ENCODE assay signal across 8 cellular contexts in the genomic region with DNA sequence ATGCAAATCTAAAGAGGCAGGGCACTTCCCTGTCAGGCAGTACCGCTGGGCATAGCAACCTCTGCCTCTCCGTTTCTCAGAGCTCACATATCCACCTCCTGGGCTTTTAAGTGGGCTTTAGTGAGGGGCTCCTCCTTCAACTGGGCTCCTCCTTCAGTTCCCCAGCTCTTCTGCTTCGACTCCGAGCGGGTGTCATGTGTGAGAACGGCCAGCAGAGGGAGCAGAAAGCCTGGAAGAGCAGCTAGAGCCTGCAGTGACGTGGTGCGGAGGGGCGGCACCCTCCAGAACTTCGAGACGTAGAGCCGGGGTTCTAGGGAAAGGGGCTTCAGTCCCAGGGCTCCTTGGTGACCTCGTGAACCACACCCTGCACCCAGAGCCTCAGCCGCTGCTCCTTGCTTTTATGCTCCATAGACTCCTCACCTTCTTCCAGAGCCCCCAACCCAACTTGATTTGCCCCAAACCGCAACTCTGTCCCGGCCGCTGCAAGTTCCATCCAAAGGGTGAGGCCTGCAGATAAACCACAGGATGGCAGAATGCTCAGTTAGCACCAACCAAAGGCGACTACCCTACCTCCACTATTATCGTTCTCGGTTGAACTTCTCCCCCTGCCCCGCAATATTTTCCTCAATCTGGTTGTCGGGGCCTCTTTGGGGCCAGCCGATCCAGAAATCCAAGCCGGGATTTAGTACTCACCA. TPM values are rescaled to one million over a fixed set of nuclear protein-coding genes. Genes with fewer than 3 reads are reported as not detected.
DNase-seq lines count a peak whose midpoint lies in the region; ATAC-seq and TF ChIP-seq lines count a peak whose summit lies in the region.

No MANE protein-coding gene starts in this region.

- no peaks in the 10 kb centered on the region for H3K36me3 ChIP-seq in CD4-positive, CD25-positive, alpha-beta regulatory T cell (ENCODE audit: control insufficient read depth, insufficient read depth, low read length)
- H3K36me3 ChIP-seq in ectodermal cell (ENCODE audit: control insufficient read depth, insufficient read depth, low read length), result no peaks in the 10 kb centered on the region
- H3K36me3 ChIP-seq in lower lobe of right lung, result no peaks in the 10 kb centered on the region

- H3K27ac ChIP-seq in CD4-positive, CD25-positive, alpha-beta regulatory T cell (ENCODE audit: insufficient read depth, low read length, poor library complexity, severe bottlenecking), result peak overlapping the region; percentile 83
- H3K27ac ChIP-seq in ectodermal cell (ENCODE audit: insufficient read depth, low read depth, low read length, poor library complexity, severe bottlenecking) (no peak overlapping the region), lower lobe of right lung (peak overlapping the region; percentile 80)

- peak; percentile 74 to 75 for ATAC-seq in CD4-positive, CD25-positive, alpha-beta regulatory T cell (ENCODE audit: low read depth in 2 of 2)
- ATAC-seq in GM19397 (IDR thresholded peaks at IDR 0.05; ENCODE audit: unreplicated experiment) (peak; percentile 51), HG03571 (IDR thresholded peaks at IDR 0.05; ENCODE audit: unreplicated experiment) (peak; percentile 53), lower lobe of right lung (peak; percentile 88)

- intact Hi-C loops in activated CD4-positive, alpha-beta memory T cell treated with anti-CD3 and anti-CD28 coated beads for 36 hours (cut with micrococcal nuclease), result loop anchor here (1.0 to 5.0 kb wide), 3 partner anchors 61 to 246 kb away; partner anchors contain the start of gene DDIT3
- intact Hi-C loops in lower lobe of right lung (cut with DNase I), result no loop called here

- H3K9me3 Mint-ChIP-seq in CD4-positive, CD25-positive, alpha-beta regulatory T cell, result no peaks in the 10 kb centered on the region
- no peaks in the 10 kb centered on the region for H3K9me3 Mint-ChIP-seq in activated CD4-positive, alpha-beta memory T cell treated with anti-CD3 and anti-CD28 coated beads for 36 hours

- peak overlapping the region; percentile 87 for H3K4me3 ChIP-seq in CD4-positive, CD25-positive, alpha-beta regulatory T cell (ENCODE audit: low read depth, low read length)
- peak overlapping the region; percentile 48 for H3K4me3 ChIP-seq in ectodermal cell (ENCODE audit: insufficient read depth, low read depth, low read length)
- peak overlapping the region; percentile 83 for H3K4me3 ChIP-seq in lower lobe of right lung

- POLR2A ChIA-PET in activated CD4-positive, alpha-beta memory T cell treated with anti-CD3 and anti-CD28 coated beads for 36 hours (lab: Charles Lee), result interaction anchor here (0.5 to 2.4 kb wide), 4 partner anchors 18 to 207 kb away, joined by 3 to 10 read pairs (median 3); no protein-coding TSS in a partner anchor

- H3K9me3 ChIP-seq in CD4-positive, CD25-positive, alpha-beta regulatory T cell (ENCODE audit: control insufficient read depth in 2 of 2, low read length in 2 of 2), result no peaks in the 10 kb centered on the region
- H3K9me3 ChIP-seq in ectodermal cell (ENCODE audit: control insufficient read depth, low read length), result no peaks in the 10 kb centered on the region
- H3K9me3 ChIP-seq in lower lobe of right lung, result no peaks in the 10 kb centered on the region

- H3K4me1 ChIP-seq in CD4-positive, CD25-positive, alpha-beta regulatory T cell (ENCODE audit: control insufficient read depth, insufficient read depth, low read length, poor library complexity, severe bottlenecking), result peaks cover 40% of the 10 kb centered on the region
- H3K4me1 ChIP-seq in ectodermal cell (ENCODE audit: control insufficient read depth, insufficient read depth, low read length), result peaks cover 36% of the 10 kb centered on the region
- H3K4me1 ChIP-seq in lower lobe of right lung, result peaks cover 36% of the 10 kb centered on the region

- 0 to 1% methylated on average over 24 of the region's 24 CpGs for WGBS in ectodermal cell, 2 experiments

- H3K4me1 Mint-ChIP-seq in CD4-positive, CD25-positive, alpha-beta regulatory T cell, result peaks cover 5 to 49% (median 31%) of the 10 kb centered on the region in 4 donors
- H3K4me1 Mint-ChIP-seq in activated CD4-positive, alpha-beta memory T cell treated with anti-CD3 and anti-CD28 coated beads for 36 hours (ENCODE audit: low read depth), result peaks cover 47% of the 10 kb centered on the region

- H3K27me3 ChIP-seq in CD4-positive, CD25-positive, alpha-beta regulatory T cell (ENCODE audit: control insufficient read depth, insufficient read depth, low read length), result no peaks in the 10 kb centered on the region
- H3K27me3 ChIP-seq in ectodermal cell (ENCODE audit: control insufficient read depth, insufficient read depth, low read length, poor library complexity, severe bottlenecking) (peaks cover 21% of the 10 kb centered on the region), lower lobe of right lung (ENCODE audit: low read depth) (peaks cover 5% of the 10 kb centered on the region)

- H3K4me3 Mint-ChIP-seq in CD4-positive, CD25-positive, alpha-beta regulatory T cell, result peak overlapping the region; percentile 96 to 100 (median 96)
- peak overlapping the region; percentile 89 for H3K4me3 Mint-ChIP-seq in activated CD4-positive, alpha-beta memory T cell treated with anti-CD3 and anti-CD28 coated beads for 36 hours

- H3K27ac Mint-ChIP-seq in CD4-positive, CD25-positive, alpha-beta regulatory T cell, result peak overlapping the region; percentile 90 to 98 (median 97)
- H3K27ac Mint-ChIP-seq in activated CD4-positive, alpha-beta memory T cell treated with anti-CD3 and anti-CD28 coated beads for 36 hours, result peak overlapping the region; percentile 92

- CTCF ChIA-PET in activated CD4-positive, alpha-beta memory T cell treated with anti-CD3 and anti-CD28 coated beads for 36 hours (lab: Charles Lee), result interaction anchor here (0.6 to 2.4 kb wide), 61 partner anchors 9 to 429 kb away, joined by 3 to 31 read pairs (median 4); partner anchors contain the start of genes ARHGAP9, B4GALNT1, DCTN2 and INHBC

- peak; percentile 89 to 97 (median 93) for DNase-seq in CD4-positive, CD25-positive, alpha-beta regulatory T cell
- DNase-seq in NCI-H774 (lab: John Stamatoyannopoulos, UW), result peak; percentile 88
- peak; percentile 96 for DNase-seq in activated CD4-positive, alpha-beta memory T cell treated with anti-CD3 and anti-CD28 coated beads for 36 hours
- peak; percentile 95 for DNase-seq in lower lobe of right lung
- DNase-seq in stimulated activated CD4-positive, alpha-beta T cell treated with anti-CD3 and anti-CD28 coated beads, TNF-alpha, amount 100 ng/mL, for 1 hour (ENCODE audit: low read depth in 3 of 3, low spot score in 1 of 3), result peak; percentile 82 to 85 (median 84)

- peaks cover 40% of the 10 kb centered on the region for H3K27me3 Mint-ChIP-seq in CD4-positive, CD25-positive, alpha-beta regulatory T cell
- H3K27me3 Mint-ChIP-seq in activated CD4-positive, alpha-beta memory T cell treated with anti-CD3 and anti-CD28 coated beads for 36 hours, result peaks cover 5% of the 10 kb centered on the region

- no peaks in the 10 kb centered on the region for H3K36me3 Mint-ChIP-seq in CD4-positive, CD25-positive, alpha-beta regulatory T cell
- no peaks in the 10 kb centered on the region for H3K36me3 Mint-ChIP-seq in activated CD4-positive, alpha-beta memory T cell treated with anti-CD3 and anti-CD28 coated beads for 36 hours

- peak; percentile 93 for TF ChIP-seq CTCF in lower lobe of right lung (IDR thresholded peaks at IDR 0.05)

RNA-seq across cellular contexts. Expression of gene GLI1, which starts 0.4 kb away (rescaled TPM):
- total RNA-seq in CD4-positive, CD25-positive, alpha-beta regulatory T cell, result 0.47 TPM
- polyA plus RNA-seq in CD4-positive, CD25-positive, alpha-beta regulatory T cell, result under 1 TPM in 3 of 4 donors, not detected in 1; 0.07 to 0.23 (median 0.13) TPM
- total RNA-seq in activated CD4-positive, alpha-beta memory T cell treated with anti-CD3 and anti-CD28 coated beads for 36 hours, result under 1 TPM in 1 of 2 experiments, not detected in 1; 0.07 TPM
- polyA plus RNA-seq in ectodermal cell (2013, experiment 1 of 4), result 2.5 TPM
- 1.5 TPM for polyA plus RNA-seq in ectodermal cell (2013, experiment 2 of 4)
- 1.2 TPM for polyA plus RNA-seq in ectodermal cell (2013, experiment 3 of 4)
- 1.6 TPM for polyA plus RNA-seq in ectodermal cell (2013, experiment 4 of 4)
- 0.21 TPM for total RNA-seq in lower lobe of right lung

RNA-seq across cellular contexts. Expression of gene INHBE, which starts 4.1 kb away (rescaled TPM):
- not detected for total RNA-seq in CD4-positive, CD25-positive, alpha-beta regulatory T cell
- polyA plus RNA-seq in CD4-positive, CD25-positive, alpha-beta regulatory T cell, result under 1 TPM in 1 of 4 donors, not detected in 3; 0.06 TPM
- under 1 TPM; 0.34 to 0.69 TPM for total RNA-seq in activated CD4-positive, alpha-beta memory T cell treated with anti-CD3 and anti-CD28 coated beads for 36 hours
- 1.9 TPM for polyA plus RNA-seq in ectodermal cell (2013, experiment 1 of 4)
- 2.2 TPM for polyA plus RNA-seq in ectodermal cell (2013, experiment 2 of 4)
- 4.8 TPM for polyA plus RNA-seq in ectodermal cell (2013, experiment 3 of 4)
- 1.7 TPM for polyA plus RNA-seq in ectodermal cell (2013, experiment 4 of 4)
- not detected for total RNA-seq in lower lobe of right lung

RNA-seq across cellular contexts. Expression of gene ARHGAP9, which starts 20.5 kb away (rescaled TPM):
- 403 TPM for total RNA-seq in CD4-positive, CD25-positive, alpha-beta regulatory T cell
- 100 to 1,000 TPM; 173 to 192 (median 182) TPM for polyA plus RNA-seq in CD4-positive, CD25-positive, alpha-beta regulatory T cell
- total RNA-seq in activated CD4-positive, alpha-beta memory T cell treated with anti-CD3 and anti-CD28 coated beads for 36 hours, result 10 to 100 TPM; 78.9 to 88.4 TPM
- 1.0 TPM for polyA plus RNA-seq in ectodermal cell (2013, experiment 1 of 4)
- 0.16 TPM for polyA plus RNA-seq in ectodermal cell (2013, experiment 2 of 4)
- 0.43 TPM for polyA plus RNA-seq in ectodermal cell (2013, experiment 3 of 4)
- polyA plus RNA-seq in ectodermal cell (2013, experiment 4 of 4), result 0.77 TPM
- 54.2 TPM for total RNA-seq in lower lobe of right lung

RNA-seq across cellular contexts. Expression of gene INHBC, which starts 24.6 kb away (rescaled TPM):
- not detected for total RNA-seq in CD4-positive, CD25-positive, alpha-beta regulatory T cell
- under 1 TPM in 1 of 4 donors, not detected in 3; 0.21 TPM for polyA plus RNA-seq in CD4-positive, CD25-positive, alpha-beta regulatory T cell
- not detected for total RNA-seq in activated CD4-positive, alpha-beta memory T cell treated with anti-CD3 and anti-CD28 coated beads for 36 hours
- 0.20 TPM for polyA plus RNA-seq in ectodermal cell (2013, experiment 1 of 4)
- 0.12 TPM for polyA plus RNA-seq in ectodermal cell (2013, experiment 2 of 4)
- polyA plus RNA-seq in ectodermal cell (2013, experiment 3 of 4), result 0.21 TPM
- polyA plus RNA-seq in ectodermal cell (2013, experiment 4 of 4), result 0.20 TPM
- total RNA-seq in lower lobe of right lung, result not detected

RNA-seq across cellular contexts. Expression of gene R3HDM2, which starts 28.4 kb away (rescaled TPM):
- total RNA-seq in CD4-positive, CD25-positive, alpha-beta regulatory T cell, result 115 TPM
- 1 to 10 TPM; 6.0 to 8.6 (median 8.0) TPM for polyA plus RNA-seq in CD4-positive, CD25-positive, alpha-beta regulatory T cell
- 10 to 100 TPM; 42.2 to 51.4 TPM for total RNA-seq in activated CD4-positive, alpha-beta memory T cell treated with anti-CD3 and anti-CD28 coated beads for 36 hours
- 49.8 TPM for polyA plus RNA-seq in ectodermal cell (2013, experiment 1 of 4)
- 47.5 TPM for polyA plus RNA-seq in ectodermal cell (2013, experiment 2 of 4)
- 39.8 TPM for polyA plus RNA-seq in ectodermal cell (2013, experiment 3 of 4)
- 39.1 TPM for polyA plus RNA-seq in ectodermal cell (2013, experiment 4 of 4)
- 79.3 TPM for total RNA-seq in lower lobe of right lung
